In the genomic region with DNA sequence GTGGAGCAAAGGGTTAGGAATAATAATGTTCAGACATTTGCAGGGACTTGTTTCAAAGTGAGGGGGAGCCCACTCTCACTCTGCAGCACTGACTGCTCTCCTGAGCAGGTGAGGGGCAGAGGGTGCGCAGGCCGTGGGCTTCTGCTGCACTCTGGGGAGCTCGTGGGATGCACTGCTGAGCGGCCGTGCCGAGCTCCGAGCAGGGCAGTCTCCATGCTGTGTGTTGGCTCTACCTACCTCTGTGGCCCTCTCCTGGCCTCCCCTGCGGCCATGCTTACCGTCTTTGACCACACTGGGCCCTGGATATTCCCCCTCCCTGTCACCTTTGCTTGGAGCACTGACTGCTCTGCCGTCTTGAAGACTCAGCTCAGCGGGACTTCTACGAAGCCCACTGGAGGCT, we compare ENCODE assay signal across 2 cellular contexts.
TF ChIP-seq lines count a peak whose summit lies in the region.

No MANE protein-coding gene starts in this region.

TF ChIP-seq in GM23338, 12 proteins besides CTCF, POLR2A, EP300 and RAD21 (continues in another document):
- TF ChIP-seq EZH2 (IDR thresholded peaks at IDR 0.05; ENCODE audit: low read depth, unreplicated experiment) (no peak), REST (IDR thresholded peaks at IDR 0.05; ENCODE audit: unreplicated experiment) (no peak), ZNF462 (CRISPR knock-in tag; IDR thresholded peaks at IDR 0.05) (no peak), POLR2AphosphoS5 (IDR thresholded peaks at IDR 0.05; ENCODE audit: low read depth) (no peak), ZNF114 (CRISPR knock-in tag; IDR thresholded peaks at IDR 0.05) (no peak), ZNF331 (CRISPR knock-in tag; IDR thresholded peaks at IDR 0.05; ENCODE audit: low read depth) (no peak), JUNB (IDR thresholded peaks at IDR 0.05; ENCODE audit: unreplicated experiment) (no peak), EZH2phosphoT487 (IDR thresholded peaks at IDR 0.05; ENCODE audit: unreplicated experiment) (no peak), CREB1 (CRISPR knock-in tag; IDR thresholded peaks at IDR 0.05; ENCODE audit: low read depth) (no peak), NANOG (IDR thresholded peaks at IDR 0.05; ENCODE audit: borderline replicate concordance) (no peak)

TF ChIP-seq in K562, 482 proteins besides CTCF, POLR2A, EP300 and RAD21:
- TF ChIP-seq, protein P1, sequence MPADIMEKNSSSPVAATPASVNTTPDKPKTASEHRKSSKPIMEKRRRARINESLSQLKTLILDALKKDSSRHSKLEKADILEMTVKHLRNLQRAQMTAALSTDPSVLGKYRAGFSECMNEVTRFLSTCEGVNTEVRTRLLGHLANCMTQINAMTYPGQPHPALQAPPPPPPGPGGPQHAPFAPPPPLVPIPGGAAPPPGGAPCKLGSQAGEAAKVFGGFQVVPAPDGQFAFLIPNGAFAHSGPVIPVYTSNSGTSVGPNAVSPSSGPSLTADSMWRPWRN (IDR thresholded peaks at IDR 0.05; ENCODE audit: low read depth), result no peak
- TF ChIP-seq, protein P2, sequence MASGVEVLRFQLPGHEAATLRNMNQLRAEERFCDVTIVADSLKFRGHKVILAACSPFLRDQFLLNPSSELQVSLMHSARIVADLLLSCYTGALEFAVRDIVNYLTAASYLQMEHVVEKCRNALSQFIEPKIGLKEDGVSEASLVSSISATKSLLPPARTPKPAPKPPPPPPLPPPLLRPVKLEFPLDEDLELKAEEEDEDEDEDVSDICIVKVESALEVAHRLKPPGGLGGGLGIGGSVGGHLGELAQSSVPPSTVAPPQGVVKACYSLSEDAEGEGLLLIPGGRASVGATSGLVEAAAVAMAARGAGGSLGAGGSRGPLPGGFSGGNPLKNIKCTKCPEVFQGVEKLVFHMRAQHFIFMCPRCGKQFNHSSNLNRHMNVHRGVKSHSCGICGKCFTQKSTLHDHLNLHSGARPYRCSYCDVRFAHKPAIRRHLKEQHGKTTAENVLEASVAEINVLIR (CRISPR knock-in tag; IDR thresholded peaks at IDR 0.05), result no peak
- no peak for TF ChIP-seq RFX7 (CRISPR knock-in tag; IDR thresholded peaks at IDR 0.05)
